34 cellular contexts compared by ENCODE assay signal in the genomic region with DNA sequence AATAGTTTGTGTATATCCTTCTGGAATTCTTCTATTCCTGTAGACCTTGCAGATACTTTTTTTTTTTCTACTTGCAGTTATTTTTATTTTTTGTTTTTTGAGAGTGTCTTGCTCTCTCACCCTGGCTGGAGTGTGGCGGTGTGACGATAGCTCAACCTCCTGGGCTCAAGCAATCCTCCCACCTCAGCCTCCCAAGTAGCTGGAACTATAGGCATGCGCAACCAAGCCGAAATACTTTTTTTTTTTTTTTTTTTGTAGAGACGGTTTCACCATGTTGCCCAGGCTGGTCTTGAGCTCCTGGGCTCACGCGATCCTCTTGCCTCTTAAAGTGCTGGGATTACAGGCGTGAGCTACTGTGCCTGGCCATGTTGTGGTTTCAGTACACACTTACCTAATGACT. TPM values are rescaled to one million over a fixed set of nuclear protein-coding genes. Genes with fewer than 3 reads are reported as not detected.
"Had no signal": no experiment of that assay in that cellular context is flagged by ENCODE, and none has a peak within 500 bp of the region (broad histone marks: within the 10 kb centered on the region; RNA-seq: fewer than 3 reads in every experiment).

No MANE protein-coding gene starts in this region.

- H3K27ac Mint-ChIP-seq: mesothelial cell of epicardium; natural killer cell treated with Interleukin-12 subunit alpha and Interleukin-12 subunit beta and Interleukin-15 and Interleukin-18, amount 100 ng/mL, for 72 hours; stimulated activated naive CD8-positive, alpha-beta T cell treated with anti-CD3 and anti-CD28 coated beads, Interleukin-15, Interleukin-2, amounts not matched to agents 100 ng/mL and 50 ng/mL, for 24 hours had no signal

- H3K9me3 Mint-ChIP-seq: mesothelial cell of epicardium; naive B cell; natural killer cell treated with Interleukin-12 subunit alpha and Interleukin-12 subunit beta and Interleukin-15 and Interleukin-18, amount 100 ng/mL, for 72 hours; neural crest cell; stimulated activated naive B cell treated with anti-CD40 and anti-IgM and Interleukin-4, amounts not matched to agents 10 μg/mL and 1 μg/mL and 100 μg/mL, for 72 hours; stimulated activated naive CD8-positive, alpha-beta T cell treated with anti-CD3 and anti-CD28 coated beads, Interleukin-15, Interleukin-2, amounts not matched to agents 100 ng/mL and 50 ng/mL, for 24 hours had no signal

- H3K27me3 Mint-ChIP-seq: naive B cell; natural killer cell treated with Interleukin-12 subunit alpha and Interleukin-12 subunit beta and Interleukin-15 and Interleukin-18, amount 100 ng/mL, for 72 hours; stimulated activated naive B cell treated with anti-CD40 and anti-IgM and Interleukin-4, amounts not matched to agents 10 μg/mL and 1 μg/mL and 100 μg/mL, for 72 hours; stimulated activated naive CD8-positive, alpha-beta T cell treated with anti-CD3 and anti-CD28 coated beads, Interleukin-15, Interleukin-2, amounts not matched to agents 100 ng/mL and 50 ng/mL, for 24 hours had no signal

- FAIRE-seq: kidney had no signal

- H3K27me3 ChIP-seq: foreskin keratinocyte, gastroesophageal sphincter, heart left ventricle, hepatocyte, neutrophil, spleen, transverse colon, vagina had no signal

- H3K9ac ChIP-seq: parathyroid adenoma had no signal

- H3K4me2 ChIP-seq: hepatocyte had no signal

- H3K36me3 Mint-ChIP-seq: mesothelial cell of epicardium; naive B cell; natural killer cell treated with Interleukin-12 subunit alpha and Interleukin-12 subunit beta and Interleukin-15 and Interleukin-18, amount 100 ng/mL, for 72 hours; stimulated activated naive B cell treated with anti-CD40 and anti-IgM and Interleukin-4, amounts not matched to agents 10 μg/mL and 1 μg/mL and 100 μg/mL, for 72 hours had no signal

- H3K36me3 ChIP-seq: gastroesophageal sphincter, heart left ventricle, neutrophil, prostate gland, spleen, thoracic aorta, transverse colon, vagina had no signal

- H3K4me3 Mint-ChIP-seq: mesothelial cell of epicardium; naive B cell; natural killer cell treated with Interleukin-12 subunit alpha and Interleukin-12 subunit beta and Interleukin-15 and Interleukin-18, amount 100 ng/mL, for 72 hours; neural crest cell; stimulated activated naive B cell treated with anti-CD40 and anti-IgM and Interleukin-4, amounts not matched to agents 10 μg/mL and 1 μg/mL and 100 μg/mL, for 72 hours; stimulated activated naive CD8-positive, alpha-beta T cell treated with anti-CD3 and anti-CD28 coated beads, Interleukin-15, Interleukin-2, amounts not matched to agents 100 ng/mL and 50 ng/mL, for 24 hours had no signal

- H2AFZ ChIP-seq: hepatocyte, parathyroid adenoma had no signal

- H3K4me1 ChIP-seq: parathyroid adenoma, prostate gland, spleen had no signal

- DNase-seq: cortex of kidney; effector CD4-positive, alpha-beta T cell; foreskin keratinocyte; heart left ventricle; kidney; mesenchymal stem cell; mucosa of descending colon; naive B cell; right cardiac atrium; spleen; stimulated activated CD4-positive, alpha-beta T cell treated with anti-CD3 and anti-CD28 coated beads, Interleukin-4, amount 100 ng/mL, for 4 hours; stimulated activated naive B cell treated with anti-CD40 and anti-IgM and Interleukin-4, amounts not matched to agents 10 μg/mL and 1 μg/mL and 100 μg/mL, for 72 hours; transverse colon had no signal

- H3K4me3 ChIP-seq: gastroesophageal sphincter, heart left ventricle, hepatocyte, mucosa of descending colon, prostate gland, skin epidermis, spleen, thoracic aorta, transverse colon, vagina had no signal

- H3K27ac ChIP-seq: epithelial cell of prostate, foreskin keratinocyte, gastroesophageal sphincter, heart left ventricle, hepatocyte, neutrophil, parathyroid adenoma, prostate gland, skin epidermis, spleen, thoracic aorta, transverse colon, vagina had no signal

- H3K9me3 ChIP-seq: gastroesophageal sphincter, heart left ventricle, mucosa of descending colon, neutrophil, prostate gland, spleen, thoracic aorta, transverse colon, vagina had no signal

RNA-seq across cellular contexts. Expression of gene TEX52, which starts 43.8 kb away (rescaled TPM):
- total RNA-seq: dermis microvascular lymphatic vessel endothelial cell; esophagus mucosa; foreskin keratinocyte; gastroesophageal sphincter; heart left ventricle; hepatocyte; kidney; left lobe of liver; liver; lung microvascular endothelial cell; mesothelial cell of epicardium; mucosa of descending colon; natural killer cell treated with Interleukin-12 subunit alpha and Interleukin-12 subunit beta and Interleukin-15 and Interleukin-18, amount 100 ng/mL, for 72 hours; neural crest cell; omental fat pad; renal cortical epithelial cell; right cardiac atrium; spleen; thoracic aorta; transverse colon; ureter; vagina had no signal
